10 cellular contexts compared by ENCODE assay signal in genomic region chr1:54806931-54807611, GRCh38. TPM values are rescaled to one million over a fixed set of nuclear protein-coding genes. Genes with fewer than 3 reads are reported as not detected.
DNase-seq lines count a peak whose midpoint lies in the region; ATAC-seq, FAIRE-seq and TF ChIP-seq lines count a peak whose summit lies in the region.
"Had no signal": no experiment of that assay in that cellular context is flagged by ENCODE, and none has a peak within 500 bp of the region (broad histone marks: within the 10 kb centered on the region; RNA-seq: fewer than 3 reads in every experiment).

No MANE protein-coding gene starts in this region.

- POLR2A ChIA-PET in activated CD8-positive, alpha-beta T cell treated with anti-CD3 and anti-CD28 coated beads for 36 hours (lab: Charles Lee), result interaction anchor here (1.0 to 1.4 kb wide), 3 partner anchors 11 to 90 kb away, joined by 3 to 5 read pairs (median 3); no protein-coding TSS in a partner anchor

- ATAC-seq in activated CD8-positive, alpha-beta T cell treated with anti-CD3 and anti-CD28 coated beads for 36 hours, result peak; percentile 49
- no peak for ATAC-seq in left lobe of liver

- H3K4me1 ChIP-seq in kidney (ENCODE audit: control insufficient read depth in 1 of 2, insufficient read depth in 1 of 2, low read depth in 1 of 2, low read length in 2 of 2), result peaks cover 5 to 10% of the 10 kb centered on the region in 2 donors

- H3K4me3 ChIP-seq in AG10803 (ENCODE audit: low read length), result no peak overlapping the region
- H3K4me3 ChIP-seq in kidney (ENCODE audit: low read length in 2 of 2), result no peak overlapping the region

- H3K4me3 Mint-ChIP-seq in activated CD8-positive, alpha-beta T cell treated with anti-CD3 and anti-CD28 coated beads for 36 hours, result no peak overlapping the region

- H3K27ac ChIP-seq in kidney (ENCODE audit: low read depth in 2 of 2, low read length in 2 of 2), result no peak overlapping the region

- no peaks in the 10 kb centered on the region for H3K36me3 ChIP-seq in kidney (ENCODE audit: control insufficient read depth in 1 of 2, insufficient read depth in 2 of 2, low read length in 2 of 2)

- intact Hi-C loops in activated CD8-positive, alpha-beta T cell treated with anti-CD3 and anti-CD28 coated beads for 36 hours (cut with micrococcal nuclease), result no loop called here
- intact Hi-C loops in kidney (cut with DNase I), result no loop called here

- TF ChIP-seq CTCF in AG10803 (conservative IDR thresholded peaks at IDR 0.05; ENCODE audit: low read length) (no peak), kidney (IDR thresholded peaks at IDR 0.05; ENCODE audit: borderline replicate concordance, extremely low read depth, insufficient read depth) (no peak)
- no peak for TF ChIP-seq CTCF in activated CD8-positive, alpha-beta T cell treated with anti-CD3 and anti-CD28 coated beads for 36 hours (IDR thresholded peaks at IDR 0.05)

- no peaks in the 10 kb centered on the region for H3K36me3 Mint-ChIP-seq in activated CD8-positive, alpha-beta T cell treated with anti-CD3 and anti-CD28 coated beads for 36 hours (ENCODE audit: low read depth)

- H3K4me1 Mint-ChIP-seq in activated CD8-positive, alpha-beta T cell treated with anti-CD3 and anti-CD28 coated beads for 36 hours (ENCODE audit: low read depth), result peaks cover 22% of the 10 kb centered on the region

- H3K27ac Mint-ChIP-seq in activated CD8-positive, alpha-beta T cell treated with anti-CD3 and anti-CD28 coated beads for 36 hours, result no peak overlapping the region

- H3K27me3 Mint-ChIP-seq in activated CD8-positive, alpha-beta T cell treated with anti-CD3 and anti-CD28 coated beads for 36 hours, result no peaks in the 10 kb centered on the region

- CTCF ChIA-PET in activated CD8-positive, alpha-beta T cell treated with anti-CD3 and anti-CD28 coated beads for 36 hours (lab: Charles Lee), result interaction anchor here (1.3 kb wide), 2 partner anchors 15 to 132 kb away, joined by 3 to 11 read pairs; no protein-coding TSS in a partner anchor

- no peak for FAIRE-seq in kidney (lab: Jason Lieb, UNC)

- no peaks in the 10 kb centered on the region for H3K9me3 ChIP-seq in kidney (ENCODE audit: control insufficient read depth in 1 of 2, low read length in 2 of 2)

- DNase-seq in AG10803 (ENCODE audit: low read depth) (peak; percentile 27), HCEC 1CT (peak; percentile 20), left lobe of liver (ENCODE audit: low spot score) (peak; percentile 48), NCI-H82 (lab: John Stamatoyannopoulos, UW) (no peak), NCI-H2196 (lab: John Stamatoyannopoulos, UW; ENCODE audit: unreplicated experiment) (no peak), SKM-1 (lab: John Stamatoyannopoulos, UW; ENCODE audit: unreplicated experiment) (no peak), kidney (no peak)
- DNase-seq in activated CD8-positive, alpha-beta T cell treated with anti-CD3 and anti-CD28 coated beads for 36 hours, result peak; percentile 40
- DNase-seq: DMS 273 treated with DMSO at 0.1 percent for 48 hours, KG1 had no signal

- H3K9me3 Mint-ChIP-seq in activated CD8-positive, alpha-beta T cell treated with anti-CD3 and anti-CD28 coated beads for 36 hours, result no peaks in the 10 kb centered on the region

- no peak overlapping the region for H3K9ac ChIP-seq in kidney (ENCODE audit: low read length in 2 of 2)

RNA-seq across cellular contexts. Expression of gene TTC22, which starts 5.9 kb away (rescaled TPM):
- total RNA-seq in activated CD8-positive, alpha-beta T cell treated with anti-CD3 and anti-CD28 coated beads for 36 hours, result 1 to 10 TPM; 3.3 to 3.5 TPM
- total RNA-seq in left lobe of liver, result 4.4 TPM
- 16.5 TPM for total RNA-seq in kidney
- polyA plus RNA-seq in kidney (ENCODE audit: insufficient read depth, low read depth, low replicate concordance), result 9.6 TPM

RNA-seq across cellular contexts. Expression of gene PARS2, which starts 42.7 kb away (rescaled TPM):
- 1 to 10 TPM; 6.0 to 6.7 TPM for total RNA-seq in activated CD8-positive, alpha-beta T cell treated with anti-CD3 and anti-CD28 coated beads for 36 hours
- total RNA-seq in left lobe of liver (4.3 TPM), kidney (7.1 TPM)
- 7.2 TPM for polyA plus RNA-seq in kidney (ENCODE audit: insufficient read depth, low read depth, low replicate concordance)

Comparison
In these comparisons a context has a peak if more than half of its experiments do, and no peak if none do; other contexts are left out.
1. DNase-seq: peak in AG10803 (single experiment), HCEC 1CT (single experiment), activated CD8-positive, alpha-beta T cell treated with anti-CD3 and anti-CD28 coated beads for 36 hours (single experiment) and left lobe of liver (single experiment); none in NCI-H82 (single experiment), NCI-H2196 (single experiment), SKM-1 (single experiment) and kidney (single experiment).